Comparison of ENCODE assay signal across 1 cellular context in the genomic region with DNA sequence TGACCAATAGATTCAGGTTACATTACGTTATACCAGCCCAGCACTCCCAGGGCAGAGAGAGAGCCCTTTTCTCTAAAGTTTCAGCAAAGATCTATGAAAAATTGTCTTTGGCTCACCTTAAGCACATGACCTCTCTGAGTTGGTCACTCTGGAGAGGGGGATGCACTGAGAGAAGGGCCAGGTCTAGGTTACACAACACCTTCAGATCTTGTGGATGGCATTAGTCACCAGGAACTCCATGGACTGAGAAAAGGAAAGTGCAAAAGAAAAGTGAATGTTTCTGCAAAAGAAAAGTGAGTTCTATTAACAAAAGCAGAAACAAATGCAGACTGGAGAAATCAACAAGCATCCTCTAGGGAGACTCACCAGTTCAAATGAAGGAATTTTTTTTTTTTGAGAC.
TF ChIP-seq lines count a peak whose summit lies in the region.

No MANE protein-coding gene starts in this region.

TF ChIP-seq in GM23338, 12 proteins besides CTCF, POLR2A, EP300 and RAD21 (continued from another document):
- TF ChIP-seq, protein P1, sequence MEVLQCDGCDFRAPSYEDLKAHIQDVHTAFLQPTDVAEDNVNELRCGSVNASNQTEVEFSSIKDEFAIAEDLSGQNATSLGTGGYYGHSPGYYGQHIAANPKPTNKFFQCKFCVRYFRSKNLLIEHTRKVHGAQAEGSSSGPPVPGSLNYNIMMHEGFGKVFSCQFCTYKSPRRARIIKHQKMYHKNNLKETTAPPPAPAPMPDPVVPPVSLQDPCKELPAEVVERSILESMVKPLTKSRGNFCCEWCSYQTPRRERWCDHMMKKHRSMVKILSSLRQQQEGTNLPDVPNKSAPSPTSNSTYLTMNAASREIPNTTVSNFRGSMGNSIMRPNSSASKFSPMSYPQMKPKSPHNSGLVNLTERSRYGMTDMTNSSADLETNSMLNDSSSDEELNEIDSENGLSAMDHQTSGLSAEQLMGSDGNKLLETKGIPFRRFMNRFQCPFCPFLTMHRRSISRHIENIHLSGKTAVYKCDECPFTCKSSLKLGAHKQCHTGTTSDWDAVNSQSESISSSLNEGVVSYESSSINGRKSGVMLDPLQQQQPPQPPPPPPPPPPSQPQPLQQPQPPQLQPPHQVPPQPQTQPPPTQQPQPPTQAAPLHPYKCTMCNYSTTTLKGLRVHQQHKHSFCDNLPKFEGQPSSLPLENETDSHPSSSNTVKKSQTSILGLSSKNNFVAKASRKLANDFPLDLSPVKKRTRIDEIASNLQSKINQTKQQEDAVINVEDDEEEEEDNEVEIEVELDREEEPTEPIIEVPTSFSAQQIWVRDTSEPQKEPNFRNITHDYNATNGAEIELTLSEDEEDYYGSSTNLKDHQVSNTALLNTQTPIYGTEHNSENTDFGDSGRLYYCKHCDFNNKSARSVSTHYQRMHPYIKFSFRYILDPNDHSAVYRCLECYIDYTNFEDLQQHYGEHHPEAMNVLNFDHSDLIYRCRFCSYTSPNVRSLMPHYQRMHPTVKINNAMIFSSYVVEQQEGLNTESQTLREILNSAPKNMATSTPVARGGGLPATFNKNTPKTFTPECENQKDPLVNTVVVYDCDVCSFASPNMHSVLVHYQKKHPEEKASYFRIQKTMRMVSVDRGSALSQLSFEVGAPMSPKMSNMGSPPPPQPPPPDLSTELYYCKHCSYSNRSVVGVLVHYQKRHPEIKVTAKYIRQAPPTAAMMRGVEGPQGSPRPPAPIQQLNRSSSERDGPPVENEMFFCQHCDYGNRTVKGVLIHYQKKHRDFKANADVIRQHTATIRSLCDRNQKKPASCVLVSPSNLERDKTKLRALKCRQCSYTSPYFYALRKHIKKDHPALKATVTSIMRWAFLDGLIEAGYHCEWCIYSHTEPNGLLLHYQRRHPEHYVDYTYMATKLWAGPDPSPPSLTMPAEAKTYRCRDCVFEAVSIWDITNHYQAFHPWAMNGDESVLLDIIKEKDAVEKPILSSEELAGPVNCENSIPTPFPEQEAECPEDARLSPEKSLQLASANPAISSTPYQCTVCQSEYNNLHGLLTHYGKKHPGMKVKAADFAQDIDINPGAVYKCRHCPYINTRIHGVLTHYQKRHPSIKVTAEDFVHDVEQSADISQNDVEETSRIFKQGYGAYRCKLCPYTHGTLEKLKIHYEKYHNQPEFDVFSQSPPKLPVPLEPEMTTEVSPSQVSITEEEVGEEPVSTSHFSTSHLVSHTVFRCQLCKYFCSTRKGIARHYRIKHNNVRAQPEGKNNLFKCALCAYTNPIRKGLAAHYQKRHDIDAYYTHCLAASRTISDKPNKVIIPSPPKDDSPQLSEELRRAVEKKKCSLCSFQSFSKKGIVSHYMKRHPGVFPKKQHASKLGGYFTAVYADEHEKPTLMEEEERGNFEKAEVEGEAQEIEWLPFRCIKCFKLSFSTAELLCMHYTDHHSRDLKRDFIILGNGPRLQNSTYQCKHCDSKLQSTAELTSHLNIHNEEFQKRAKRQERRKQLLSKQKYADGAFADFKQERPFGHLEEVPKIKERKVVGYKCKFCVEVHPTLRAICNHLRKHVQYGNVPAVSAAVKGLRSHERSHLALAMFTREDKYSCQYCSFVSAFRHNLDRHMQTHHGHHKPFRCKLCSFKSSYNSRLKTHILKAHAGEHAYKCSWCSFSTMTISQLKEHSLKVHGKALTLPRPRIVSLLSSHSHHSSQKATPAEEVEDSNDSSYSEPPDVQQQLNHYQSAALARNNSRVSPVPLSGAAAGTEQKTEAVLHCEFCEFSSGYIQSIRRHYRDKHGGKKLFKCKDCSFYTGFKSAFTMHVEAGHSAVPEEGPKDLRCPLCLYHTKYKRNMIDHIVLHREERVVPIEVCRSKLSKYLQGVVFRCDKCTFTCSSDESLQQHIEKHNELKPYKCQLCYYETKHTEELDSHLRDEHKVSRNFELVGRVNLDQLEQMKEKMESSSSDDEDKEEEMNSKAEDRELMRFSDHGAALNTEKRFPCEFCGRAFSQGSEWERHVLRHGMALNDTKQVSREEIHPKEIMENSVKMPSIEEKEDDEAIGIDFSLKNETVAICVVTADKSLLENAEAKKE (CRISPR knock-in tag; IDR thresholded peaks at IDR 0.05) = no peak
- TF ChIP-seq, protein P2, sequence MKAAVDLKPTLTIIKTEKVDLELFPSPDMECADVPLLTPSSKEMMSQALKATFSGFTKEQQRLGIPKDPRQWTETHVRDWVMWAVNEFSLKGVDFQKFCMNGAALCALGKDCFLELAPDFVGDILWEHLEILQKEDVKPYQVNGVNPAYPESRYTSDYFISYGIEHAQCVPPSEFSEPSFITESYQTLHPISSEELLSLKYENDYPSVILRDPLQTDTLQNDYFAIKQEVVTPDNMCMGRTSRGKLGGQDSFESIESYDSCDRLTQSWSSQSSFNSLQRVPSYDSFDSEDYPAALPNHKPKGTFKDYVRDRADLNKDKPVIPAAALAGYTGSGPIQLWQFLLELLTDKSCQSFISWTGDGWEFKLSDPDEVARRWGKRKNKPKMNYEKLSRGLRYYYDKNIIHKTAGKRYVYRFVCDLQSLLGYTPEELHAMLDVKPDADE (IDR thresholded peaks at IDR 0.05) = no peak
- TF ChIP-seq JUNB (IDR thresholded peaks at IDR 0.05; ENCODE audit: unreplicated experiment) = no peak
- no peak for TF ChIP-seq STAT1 (IDR thresholded peaks at IDR 0.05; ENCODE audit: unreplicated experiment)
